ENCODE assay signal across 15 cellular contexts in the genomic region with DNA sequence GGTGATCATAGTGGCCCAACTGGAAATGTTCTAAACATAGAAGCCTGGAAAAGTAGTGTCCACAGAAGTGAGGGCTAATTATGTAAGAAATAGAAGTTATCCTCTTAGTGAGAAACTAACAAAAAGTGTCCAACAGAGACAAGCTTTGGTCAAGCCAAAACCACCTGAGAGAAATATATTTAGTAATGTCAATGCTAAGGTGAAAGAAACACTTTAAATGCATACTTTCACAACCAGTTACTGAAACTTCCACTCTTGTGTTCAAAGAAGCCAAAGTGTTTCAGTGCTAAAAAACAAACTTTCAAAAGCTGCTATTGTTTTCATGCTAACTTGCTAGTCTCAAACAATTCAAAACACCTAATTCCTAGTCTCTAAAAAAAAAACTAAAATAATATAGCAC. TPM values are rescaled to one million over a fixed set of nuclear protein-coding genes. Genes with fewer than 3 reads are reported as not detected.
DNase-seq lines count a peak whose midpoint lies in the region; ATAC-seq, FAIRE-seq and TF ChIP-seq lines count a peak whose summit lies in the region.
"Had no signal": no experiment of that assay in that cellular context is flagged by ENCODE, and none has a peak within 500 bp of the region (broad histone marks: within the 10 kb centered on the region; RNA-seq: fewer than 3 reads in every experiment).

No MANE protein-coding gene starts in this region.

- H3K27me3 ChIP-seq in left lung, result no peaks in the 10 kb centered on the region
- H3K27me3 ChIP-seq: stomach had no signal

- peak; percentile 96 for ATAC-seq in GM19043 (IDR thresholded peaks at IDR 0.05; ENCODE audit: low read depth, unreplicated experiment)
- ATAC-seq in GM21717 (IDR thresholded peaks at IDR 0.05; ENCODE audit: unreplicated experiment), result peak; percentile 98
- peak; percentile 99 for ATAC-seq in HG03066 (IDR thresholded peaks at IDR 0.05; ENCODE audit: low read depth, unreplicated experiment)
- peak; percentile 36 for ATAC-seq in left lung
- ATAC-seq: activated CD4-positive, alpha-beta T cell treated with anti-CD3 and anti-CD28 coated beads for 36 hours; SK-N-SH treated with all-trans-retinoic acid at 6 μM for 48 hours had no signal

- FAIRE-seq in HTR-8/SVneo (lab: Jason Lieb, UNC), result no peak

- TF ChIP-seq CTCF in left lung (IDR thresholded peaks at IDR 0.05), result no peak

- no peak for DNase-seq in left lung
- no peak for DNase-seq in cortex of kidney (lab: John Stamatoyannopoulos, UW)
- DNase-seq in OCI-M2 (lab: John Stamatoyannopoulos, UW; ENCODE audit: unreplicated experiment), result no peak
- no peak for DNase-seq in HTR-8/SVneo (ENCODE audit: insufficient read length, low spot score)
- no peak for DNase-seq in A172 (ENCODE audit: low spot score)
- DNase-seq: activated CD4-positive, alpha-beta T cell treated with anti-CD3 and anti-CD28 coated beads for 36 hours; activated effector memory CD4-positive, alpha-beta T cell treated with anti-CD3 and anti-CD28 coated beads, Interleukin-2, amount 50 U/mL, for 16 hours; COR-L47; NCI-H1092 treated with DMSO at 0.1 percent for 48 hours; stimulated activated CD4-positive, alpha-beta T cell treated with anti-CD3 and anti-CD28 coated beads, Interleukin-2, amount 100 ng/mL, for 48 hours; stomach had no signal

- H3K4me1 ChIP-seq in left lung, result peaks cover 0 to 5% of the 10 kb centered on the region in 2 donors

- H3K4me3 ChIP-seq in left lung, result no peak overlapping the region
- H3K4me3 ChIP-seq: stomach had no signal

- intact Hi-C loops in left lung (cut with DNase I), result no loop called here

- no peaks in the 10 kb centered on the region for H3K9me3 ChIP-seq in left lung
- H3K9me3 ChIP-seq: stomach had no signal

- peaks cover 0 to 13% of the 10 kb centered on the region in 2 donors for H3K36me3 ChIP-seq in left lung

- no peak overlapping the region for H3K27ac ChIP-seq in left lung
- H3K27ac ChIP-seq: stomach had no signal

RNA-seq across cellular contexts. Expression of gene RAB11FIP2, which starts 18.1 kb away (rescaled TPM):
- total RNA-seq in left lung, result 10 to 100 TPM; 19.2 to 22.1 TPM
- total RNA-seq in A172 (2014; rRNA removed; shearing (Covaris generic)), result 21.6 and 26.0 TPM in 2 replicates

Comparison
In these comparisons a context has a peak if more than half of its experiments do, and no peak if none do; other contexts are left out.
1. ATAC-seq: peak in every context shown above with its lines; median percentile 99 in HG03066; 98 in GM21717; 96 in GM19043; 36 in left lung.